In genomic region chr3:172094621-172095557, GRCh38 we compare ENCODE assay signal across 1 cellular context.
TF ChIP-seq lines count a peak whose summit lies in the region.

No MANE protein-coding gene starts in this region.

TF ChIP-seq in GM12878, 131 proteins besides CTCF, POLR2A, EP300 and RAD21 (continued from another document and continues in another):
- TF ChIP-seq CUX1 (IDR thresholded peaks at IDR 0.05; ENCODE audit: insufficient replicate concordance, low read depth, low read length): no peak
- TF ChIP-seq, protein P1, sequence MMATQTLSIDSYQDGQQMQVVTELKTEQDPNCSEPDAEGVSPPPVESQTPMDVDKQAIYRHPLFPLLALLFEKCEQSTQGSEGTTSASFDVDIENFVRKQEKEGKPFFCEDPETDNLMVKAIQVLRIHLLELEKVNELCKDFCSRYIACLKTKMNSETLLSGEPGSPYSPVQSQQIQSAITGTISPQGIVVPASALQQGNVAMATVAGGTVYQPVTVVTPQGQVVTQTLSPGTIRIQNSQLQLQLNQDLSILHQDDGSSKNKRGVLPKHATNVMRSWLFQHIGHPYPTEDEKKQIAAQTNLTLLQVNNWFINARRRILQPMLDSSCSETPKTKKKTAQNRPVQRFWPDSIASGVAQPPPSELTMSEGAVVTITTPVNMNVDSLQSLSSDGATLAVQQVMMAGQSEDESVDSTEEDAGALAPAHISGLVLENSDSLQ (IDR thresholded peaks at IDR 0.05): no peak
- no peak for TF ChIP-seq ASH2L (IDR thresholded peaks at IDR 0.05; ENCODE audit: borderline replicate concordance, low read depth)
- TF ChIP-seq SMAD5 (IDR thresholded peaks at IDR 0.05; ENCODE audit: low read depth): no peak
- no peak for TF ChIP-seq GATAD2B (conservative IDR thresholded peaks at IDR 0.05; ENCODE audit: low read depth)
- no peak for TF ChIP-seq SIX5 (IDR thresholded peaks at IDR 0.05; ENCODE audit: low read depth, low read length, severe bottlenecking)
- peak; percentile 85 for TF ChIP-seq EED (IDR thresholded peaks at IDR 0.05; ENCODE audit: low read depth)
- TF ChIP-seq SREBF1 (IDR thresholded peaks at IDR 0.05; ENCODE audit: low read length): no peak
- no peak for TF ChIP-seq EZH2 (IDR thresholded peaks at IDR 0.05; ENCODE audit: borderline replicate concordance, control insufficient read depth, low read depth, low read length)
- TF ChIP-seq, protein P2, sequence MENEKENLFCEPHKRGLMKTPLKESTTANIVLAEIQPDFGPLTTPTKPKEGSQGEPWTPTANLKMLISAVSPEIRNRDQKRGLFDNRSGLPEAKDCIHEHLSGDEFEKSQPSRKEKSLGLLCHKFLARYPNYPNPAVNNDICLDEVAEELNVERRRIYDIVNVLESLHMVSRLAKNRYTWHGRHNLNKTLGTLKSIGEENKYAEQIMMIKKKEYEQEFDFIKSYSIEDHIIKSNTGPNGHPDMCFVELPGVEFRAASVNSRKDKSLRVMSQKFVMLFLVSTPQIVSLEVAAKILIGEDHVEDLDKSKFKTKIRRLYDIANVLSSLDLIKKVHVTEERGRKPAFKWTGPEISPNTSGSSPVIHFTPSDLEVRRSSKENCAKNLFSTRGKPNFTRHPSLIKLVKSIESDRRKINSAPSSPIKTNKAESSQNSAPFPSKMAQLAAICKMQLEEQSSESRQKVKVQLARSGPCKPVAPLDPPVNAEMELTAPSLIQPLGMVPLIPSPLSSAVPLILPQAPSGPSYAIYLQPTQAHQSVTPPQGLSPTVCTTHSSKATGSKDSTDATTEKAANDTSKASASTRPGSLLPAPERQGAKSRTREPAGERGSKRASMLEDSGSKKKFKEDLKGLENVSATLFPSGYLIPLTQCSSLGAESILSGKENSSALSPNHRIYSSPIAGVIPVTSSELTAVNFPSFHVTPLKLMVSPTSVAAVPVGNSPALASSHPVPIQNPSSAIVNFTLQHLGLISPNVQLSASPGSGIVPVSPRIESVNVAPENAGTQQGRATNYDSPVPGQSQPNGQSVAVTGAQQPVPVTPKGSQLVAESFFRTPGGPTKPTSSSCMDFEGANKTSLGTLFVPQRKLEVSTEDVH (IDR thresholded peaks at IDR 0.05; ENCODE audit: low read depth, partially characterized antibody): no peak
- TF ChIP-seq CBFB (IDR thresholded peaks at IDR 0.05; ENCODE audit: low read depth): 0 out of 2 replicates have a peak, but pooled peaks have one; percentile 23
- TF ChIP-seq ZNF384 (IDR thresholded peaks at IDR 0.05; ENCODE audit: borderline replicate concordance, low read depth, low read length): no peak
- no peak for TF ChIP-seq YBX1 (IDR thresholded peaks at IDR 0.05)
- TF ChIP-seq SMARCA5 (IDR thresholded peaks at IDR 0.05): peak; percentile 36; the same call in 1 of the 2 replicates
- no peak for TF ChIP-seq BHLHE40 (IDR thresholded peaks at IDR 0.05; ENCODE audit: borderline replicate concordance in 1 of 2, low read depth in 2 of 2, low read length in 1 of 2)
- TF ChIP-seq, protein P3, sequence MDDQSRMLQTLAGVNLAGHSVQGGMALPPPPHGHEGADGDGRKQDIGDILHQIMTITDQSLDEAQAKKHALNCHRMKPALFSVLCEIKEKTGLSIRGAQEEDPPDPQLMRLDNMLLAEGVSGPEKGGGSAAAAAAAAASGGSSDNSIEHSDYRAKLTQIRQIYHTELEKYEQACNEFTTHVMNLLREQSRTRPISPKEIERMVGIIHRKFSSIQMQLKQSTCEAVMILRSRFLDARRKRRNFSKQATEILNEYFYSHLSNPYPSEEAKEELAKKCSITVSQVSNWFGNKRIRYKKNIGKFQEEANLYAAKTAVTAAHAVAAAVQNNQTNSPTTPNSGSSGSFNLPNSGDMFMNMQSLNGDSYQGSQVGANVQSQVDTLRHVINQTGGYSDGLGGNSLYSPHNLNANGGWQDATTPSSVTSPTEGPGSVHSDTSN (IDR thresholded peaks at IDR 0.05; ENCODE audit: insufficient replicate concordance, low read depth, low read length): no peak
- TF ChIP-seq CHD4 (IDR thresholded peaks at IDR 0.05): no peak
- TF ChIP-seq CBX5 (IDR thresholded peaks at IDR 0.05; ENCODE audit: low read depth): no peak
- TF ChIP-seq FOS (IDR thresholded peaks at IDR 0.05; ENCODE audit: borderline replicate concordance, extremely low read depth, insufficient read length): no peak
- TF ChIP-seq ZSCAN29 (IDR thresholded peaks at IDR 0.05): no peak
- TF ChIP-seq, protein P4, sequence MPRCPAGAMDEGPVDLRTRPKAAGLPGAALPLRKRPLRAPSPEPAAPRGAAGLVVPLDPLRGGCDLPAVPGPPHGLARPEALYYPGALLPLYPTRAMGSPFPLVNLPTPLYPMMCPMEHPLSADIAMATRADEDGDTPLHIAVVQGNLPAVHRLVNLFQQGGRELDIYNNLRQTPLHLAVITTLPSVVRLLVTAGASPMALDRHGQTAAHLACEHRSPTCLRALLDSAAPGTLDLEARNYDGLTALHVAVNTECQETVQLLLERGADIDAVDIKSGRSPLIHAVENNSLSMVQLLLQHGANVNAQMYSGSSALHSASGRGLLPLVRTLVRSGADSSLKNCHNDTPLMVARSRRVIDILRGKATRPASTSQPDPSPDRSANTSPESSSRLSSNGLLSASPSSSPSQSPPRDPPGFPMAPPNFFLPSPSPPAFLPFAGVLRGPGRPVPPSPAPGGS (IDR thresholded peaks at IDR 0.05; ENCODE audit: borderline replicate concordance, insufficient read depth, low read depth, low read length, poor library complexity, severe bottlenecking): no peak
- no peak for TF ChIP-seq ETV6 (conservative IDR thresholded peaks at IDR 0.05 in 1 of 2, IDR thresholded peaks at IDR 0.05 in 1 of 2; ENCODE audit: borderline replicate concordance in 1 of 2, low read depth in 1 of 2)
- TF ChIP-seq HDAC6 (IDR thresholded peaks at IDR 0.05; ENCODE audit: unreplicated experiment): no peak
- TF ChIP-seq, protein P5, sequence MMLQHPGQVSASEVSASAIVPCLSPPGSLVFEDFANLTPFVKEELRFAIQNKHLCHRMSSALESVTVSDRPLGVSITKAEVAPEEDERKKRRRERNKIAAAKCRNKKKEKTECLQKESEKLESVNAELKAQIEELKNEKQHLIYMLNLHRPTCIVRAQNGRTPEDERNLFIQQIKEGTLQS (IDR thresholded peaks at IDR 0.05; ENCODE audit: borderline replicate concordance, extremely low read depth, low read depth, low read length): no peak
- no peak for TF ChIP-seq POLR2AphosphoS2 (IDR thresholded peaks at IDR 0.05; ENCODE audit: low read depth, low read length)
- TF ChIP-seq RFX5 (IDR thresholded peaks at IDR 0.05; ENCODE audit: low read depth, low read length): no peak
- TF ChIP-seq NR2C1 (IDR thresholded peaks at IDR 0.05): no peak
- peak; percentile 62; the same call in 1 of the 2 replicates for TF ChIP-seq FOXM1 (IDR thresholded peaks at IDR 0.05; ENCODE audit: low read depth, low read length)
- no peak for TF ChIP-seq ZNF592 (IDR thresholded peaks at IDR 0.05)
- TF ChIP-seq KAT2A (conservative IDR thresholded peaks at IDR 0.05; ENCODE audit: control insufficient read depth, low read depth, low read length): no peak
- no peak for TF ChIP-seq ZNF622 (IDR thresholded peaks at IDR 0.05)
- TF ChIP-seq, protein P6, sequence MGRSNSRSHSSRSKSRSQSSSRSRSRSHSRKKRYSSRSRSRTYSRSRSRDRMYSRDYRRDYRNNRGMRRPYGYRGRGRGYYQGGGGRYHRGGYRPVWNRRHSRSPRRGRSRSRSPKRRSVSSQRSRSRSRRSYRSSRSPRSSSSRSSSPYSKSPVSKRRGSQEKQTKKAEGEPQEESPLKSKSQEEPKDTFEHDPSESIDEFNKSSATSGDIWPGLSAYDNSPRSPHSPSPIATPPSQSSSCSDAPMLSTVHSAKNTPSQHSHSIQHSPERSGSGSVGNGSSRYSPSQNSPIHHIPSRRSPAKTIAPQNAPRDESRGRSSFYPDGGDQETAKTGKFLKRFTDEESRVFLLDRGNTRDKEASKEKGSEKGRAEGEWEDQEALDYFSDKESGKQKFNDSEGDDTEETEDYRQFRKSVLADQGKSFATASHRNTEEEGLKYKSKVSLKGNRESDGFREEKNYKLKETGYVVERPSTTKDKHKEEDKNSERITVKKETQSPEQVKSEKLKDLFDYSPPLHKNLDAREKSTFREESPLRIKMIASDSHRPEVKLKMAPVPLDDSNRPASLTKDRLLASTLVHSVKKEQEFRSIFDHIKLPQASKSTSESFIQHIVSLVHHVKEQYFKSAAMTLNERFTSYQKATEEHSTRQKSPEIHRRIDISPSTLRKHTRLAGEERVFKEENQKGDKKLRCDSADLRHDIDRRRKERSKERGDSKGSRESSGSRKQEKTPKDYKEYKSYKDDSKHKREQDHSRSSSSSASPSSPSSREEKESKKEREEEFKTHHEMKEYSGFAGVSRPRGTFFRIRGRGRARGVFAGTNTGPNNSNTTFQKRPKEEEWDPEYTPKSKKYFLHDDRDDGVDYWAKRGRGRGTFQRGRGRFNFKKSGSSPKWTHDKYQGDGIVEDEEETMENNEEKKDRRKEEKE (IDR thresholded peaks at IDR 0.05): no peak
- TF ChIP-seq, protein P7, sequence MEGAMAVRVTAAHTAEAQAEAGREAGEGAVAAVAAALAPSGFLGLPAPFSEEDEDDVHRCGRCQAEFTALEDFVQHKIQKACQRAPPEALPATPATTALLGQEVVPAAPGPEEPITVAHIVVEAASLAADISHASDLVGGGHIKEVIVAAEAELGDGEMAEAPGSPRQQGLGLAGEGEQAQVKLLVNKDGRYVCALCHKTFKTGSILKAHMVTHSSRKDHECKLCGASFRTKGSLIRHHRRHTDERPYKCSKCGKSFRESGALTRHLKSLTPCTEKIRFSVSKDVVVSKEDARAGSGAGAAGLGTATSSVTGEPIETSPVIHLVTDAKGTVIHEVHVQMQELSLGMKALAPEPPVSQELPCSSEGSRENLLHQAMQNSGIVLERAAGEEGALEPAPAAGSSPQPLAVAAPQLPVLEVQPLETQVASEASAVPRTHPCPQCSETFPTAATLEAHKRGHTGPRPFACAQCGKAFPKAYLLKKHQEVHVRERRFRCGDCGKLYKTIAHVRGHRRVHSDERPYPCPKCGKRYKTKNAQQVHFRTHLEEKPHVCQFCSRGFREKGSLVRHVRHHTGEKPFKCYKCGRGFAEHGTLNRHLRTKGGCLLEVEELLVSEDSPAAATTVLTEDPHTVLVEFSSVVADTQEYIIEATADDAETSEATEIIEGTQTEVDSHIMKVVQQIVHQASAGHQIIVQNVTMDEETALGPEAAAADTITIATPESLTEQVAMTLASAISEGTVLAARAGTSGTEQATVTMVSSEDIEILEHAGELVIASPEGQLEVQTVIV (IDR thresholded peaks at IDR 0.05; ENCODE audit: borderline replicate concordance, partially characterized antibody): no peak
- no peak for TF ChIP-seq CHD2 (IDR thresholded peaks at IDR 0.05; ENCODE audit: borderline replicate concordance, low read depth, low read length)
